ENCODE assay signal across 13 cellular contexts in the genomic region with DNA sequence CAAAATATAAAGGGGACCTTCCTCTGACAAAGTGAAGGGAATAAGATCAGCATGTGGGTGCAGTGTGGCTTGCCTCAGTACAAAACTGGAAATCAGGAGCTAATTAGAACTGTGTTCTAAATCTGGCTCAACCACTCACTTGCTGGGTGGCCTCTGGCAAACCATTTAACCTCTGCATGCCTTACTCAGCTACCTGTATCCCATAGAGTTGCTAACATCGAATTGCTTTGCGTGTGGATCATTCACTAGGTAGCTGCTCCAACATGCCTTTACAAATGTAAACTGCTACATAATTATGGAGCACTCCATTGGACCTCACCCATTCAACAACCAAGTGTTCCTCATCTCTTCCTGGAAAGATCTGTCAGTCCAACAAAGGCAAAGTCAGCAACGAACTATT.
"Had no signal": no experiment of that assay in that cellular context is flagged by ENCODE, and none has a peak within 500 bp of the region (broad histone marks: within the 10 kb centered on the region; RNA-seq: fewer than 3 reads in every experiment).

No MANE protein-coding gene starts in this region.

- H3K36me3 ChIP-seq: pancreas had no signal

- DNase-seq: activated naive CD4-positive, alpha-beta T cell treated with Interleukin-2 at 50 U/mL for 16 hours; anterior cingulate cortex; dorsolateral prefrontal cortex; endodermal cell; glutamatergic neuron; mucosa of descending colon; naive thymus-derived CD4-positive, alpha-beta T cell; pancreas; stimulated activated CD4-positive, alpha-beta T cell treated with anti-CD3 and anti-CD28 coated beads, Interleukin-2, amount 100 ng/mL, for 48 hours; T-cell; T-helper 9 cell; tibial artery had no signal

- H3K9me3 ChIP-seq: mucosa of descending colon, pancreas, tibial artery had no signal

- H3K4me3 ChIP-seq: dorsolateral prefrontal cortex, mucosa of descending colon, pancreas, tibial artery had no signal

- H3K27ac ChIP-seq: dorsolateral prefrontal cortex, pancreas, tibial artery had no signal

- ATAC-seq: left lobe of liver; mucosa of descending colon; naive thymus-derived CD4-positive, alpha-beta T cell; pancreas; T-cell had no signal

- H3K27me3 ChIP-seq: dorsolateral prefrontal cortex, pancreas, tibial artery had no signal

- H3K4me1 ChIP-seq: pancreas, tibial artery had no signal
